In the genomic region with DNA sequence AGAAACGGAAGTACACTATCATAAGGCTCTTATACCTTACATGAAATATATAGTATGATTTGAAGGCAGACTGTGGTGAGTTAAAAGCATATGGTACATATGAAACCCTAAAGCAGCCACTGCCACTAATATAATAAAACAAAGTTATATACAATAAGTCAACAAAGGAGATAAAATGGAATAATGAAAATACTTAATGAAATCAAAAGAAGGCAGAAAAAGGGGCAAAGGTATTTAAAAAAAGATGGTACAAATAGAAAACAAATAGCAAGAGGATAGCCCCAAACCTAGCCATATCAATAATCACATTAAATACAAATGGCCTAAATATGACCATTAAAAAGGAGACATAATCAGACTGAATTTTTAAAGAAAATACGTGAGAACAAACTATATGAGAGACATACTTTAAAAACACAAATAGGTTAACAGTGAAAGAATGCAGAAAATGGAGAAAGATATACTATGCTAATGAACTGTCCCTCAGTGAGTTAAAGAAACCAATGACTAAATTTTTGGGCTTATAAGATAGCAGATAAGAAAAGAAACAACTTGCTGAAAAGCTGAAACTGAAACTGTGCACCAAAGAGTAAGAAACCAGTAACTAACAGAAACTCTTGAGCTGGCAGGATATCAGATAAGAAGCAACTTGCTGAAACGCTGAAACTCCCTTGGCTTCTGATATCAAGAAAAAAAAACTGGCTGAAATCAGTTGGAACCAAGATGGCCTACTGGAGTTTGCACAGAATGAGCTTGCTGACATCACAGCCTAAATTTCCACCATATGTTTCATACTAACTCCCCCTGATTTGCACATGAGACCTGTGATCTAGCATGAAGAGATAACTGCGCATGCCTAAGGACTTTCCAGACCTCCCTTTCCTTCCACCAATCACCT, we compare ENCODE assay signal across 10 cellular contexts. TPM values are rescaled to one million over a fixed set of nuclear protein-coding genes. Genes with fewer than 3 reads are reported as not detected.
DNase-seq lines count a peak whose midpoint lies in the region; ATAC-seq and TF ChIP-seq lines count a peak whose summit lies in the region.
"Had no signal": no experiment of that assay in that cellular context is flagged by ENCODE, and none has a peak within 500 bp of the region (broad histone marks: within the 10 kb centered on the region; RNA-seq: fewer than 3 reads in every experiment).

No MANE protein-coding gene starts in this region.

- H3K4me1 Mint-ChIP-seq in T-helper 17 cell = peaks cover 18% of the 10 kb centered on the region
- peaks cover 22% of the 10 kb centered on the region for H3K4me1 Mint-ChIP-seq in mesothelial cell of epicardium

- H3K4me3 Mint-ChIP-seq in T-helper 17 cell = peak overlapping the region; percentile 39
- H3K4me3 Mint-ChIP-seq in mesothelial cell of epicardium = no peak overlapping the region

- DNase-seq in T-helper 17 cell = no peak
- DNase-seq in mesothelial cell of epicardium (ENCODE audit: low spot score in 2 of 2, unreplicated experiment in 2 of 2) = no peak
- no peak for DNase-seq in Kasumi-1 (lab: John Stamatoyannopoulos, UW)
- no peak for DNase-seq in dedifferentiated amniotic fluid mesenchymal stem cell (ENCODE audit: extremely low spot score)
- DNase-seq in EL = no peak
- DNase-seq: mammary epithelial cell had no signal

- H3K9me3 ChIP-seq in T-helper 17 cell (ENCODE audit: control insufficient read depth, low read length, poor library complexity, severe bottlenecking) = no peaks in the 10 kb centered on the region

- H3K9me3 Mint-ChIP-seq in mesothelial cell of epicardium = peaks cover 13% of the 10 kb centered on the region

- H3K27ac Mint-ChIP-seq in T-helper 17 cell (peak overlapping the region; percentile 92), mesothelial cell of epicardium (peak overlapping the region; percentile 81)

- no peak for TF ChIP-seq CTCF in mesothelial cell of epicardium (IDR thresholded peaks at IDR 0.05; ENCODE audit: unreplicated experiment)

- H3K36me3 Mint-ChIP-seq in T-helper 17 cell (ENCODE audit: low read depth) (peaks cover 2% of the 10 kb centered on the region), mesothelial cell of epicardium (no peaks in the 10 kb centered on the region)

- ATAC-seq in GM18868 (IDR thresholded peaks at IDR 0.05; ENCODE audit: unreplicated experiment) (peak; percentile 75), HG02588 (IDR thresholded peaks at IDR 0.05; ENCODE audit: unreplicated experiment) (peak; percentile 36), T-helper 17 cell (peak; percentile 90)

- H3K27me3 Mint-ChIP-seq in T-helper 17 cell (no peaks in the 10 kb centered on the region), mesothelial cell of epicardium (ENCODE audit: low read depth) (peaks cover 13% of the 10 kb centered on the region)

RNA-seq across cellular contexts. Expression of a gene that starts 44.3 kb away (rescaled TPM):
- total RNA-seq in T-helper 17 cell = under 1 TPM; 0.20 to 0.76 TPM
- total RNA-seq in mesothelial cell of epicardium = not detected in 3 replicates
- total RNA-seq: cardiac muscle cell, H4, mammary epithelial cell had no signal

RNA-seq across cellular contexts. Expression of a gene that starts 46.1 kb away (rescaled TPM):
- total RNA-seq in T-helper 17 cell (not detected), mesothelial cell of epicardium (not detected in 3 replicates)
- total RNA-seq: cardiac muscle cell, H4, mammary epithelial cell had no signal

RNA-seq across cellular contexts. Expression of a gene that starts 48.8 kb away (rescaled TPM):
- total RNA-seq in T-helper 17 cell (not detected), mesothelial cell of epicardium (not detected in 3 replicates)
- total RNA-seq: cardiac muscle cell, H4, mammary epithelial cell had no signal

Comparison
In these comparisons a context has a peak if more than half of its experiments do, and no peak if none do; other contexts are left out.
1. ATAC-seq: peak in every context shown above with its lines; median percentile 90 in T-helper 17 cell; 75 in GM18868; 36 in HG02588.